Comparison of ENCODE assay signal across 8 cellular contexts in genomic region chr1:161389691-161390558, GRCh38. TPM values are rescaled to one million over a fixed set of nuclear protein-coding genes. Genes with fewer than 3 reads are reported as not detected.
DNase-seq lines count a peak whose midpoint lies in the region; ATAC-seq, FAIRE-seq and TF ChIP-seq lines count a peak whose summit lies in the region.

No MANE protein-coding gene starts in this region.

- peak; percentile 70 for TF ChIP-seq POLR2A in GM18951 (IDR thresholded peaks at IDR 0.05; ENCODE audit: extremely low read depth, insufficient read depth, insufficient read length)

- FAIRE-seq in small intestine (lab: Jason Lieb, UNC) = no peak

- WGBS in mammary epithelial cell (ENCODE audit: low coverage, missing lambda C conversion rate) = under 1% methylated on average over 11 of the region's 79 CpGs
- 1 to 2% (median 2%) methylated on average over 52 to 79 of the region's 79 CpGs for WGBS in small intestine, 3 donors

- BruUV-seq in mammary epithelial cell (replicated peaks; lab: Mats Ljungman, UMichigan) = no TSS peak

- no peaks in the 10 kb centered on the region for H4K20me1 ChIP-seq in mammary epithelial cell (ENCODE audit: insufficient read depth, low read length)

- peak overlapping the region; percentile 91 for H3K9ac ChIP-seq in mammary epithelial cell (ENCODE audit: insufficient read depth, low read length)

- intact Hi-C loops in mammary epithelial cell (cut with micrococcal nuclease) = no loop called here

- H3K27ac ChIP-seq in WERI-Rb-1 (peak overlapping the region; percentile 67), mammary epithelial cell (ENCODE audit: insufficient read depth, low read depth, low read length) (peak overlapping the region; percentile 83), small intestine (ENCODE audit: low read depth in 1 of 2, low read length in 1 of 2) (peak overlapping the region; percentile 90 to 99)

- H3K27me3 ChIP-seq in WERI-Rb-1 (ENCODE audit: insufficient read depth, low read depth, severe bottlenecking) (no peaks in the 10 kb centered on the region), mammary epithelial cell (ENCODE audit: insufficient read depth, low read length) (no peaks in the 10 kb centered on the region), small intestine (ENCODE audit: control insufficient read depth in 2 of 2, insufficient read depth in 2 of 2, low read length in 2 of 2) (no peaks in the 10 kb centered on the region)

- no peaks in the 10 kb centered on the region for H3K36me3 ChIP-seq in WERI-Rb-1
- no peaks in the 10 kb centered on the region for H3K36me3 ChIP-seq in mammary epithelial cell (ENCODE audit: insufficient read depth, low read length)
- H3K36me3 ChIP-seq in small intestine (ENCODE audit: control insufficient read depth in 2 of 2, insufficient read depth in 2 of 2, low read length in 2 of 2) = no peaks in the 10 kb centered on the region

- H3K9me3 ChIP-seq in WERI-Rb-1 (ENCODE audit: severe bottlenecking) (no peaks in the 10 kb centered on the region), mammary epithelial cell (replicated peaks; ENCODE audit: insufficient read depth, low read length) (no peaks in the 10 kb centered on the region), small intestine (ENCODE audit: control insufficient read depth, low read depth) (no peaks in the 10 kb centered on the region)

- peak overlapping the region; percentile 83 for H3K4me3 ChIP-seq in WERI-Rb-1 (ENCODE audit: low read depth, low read length)
- peak overlapping the region; percentile 56 to 91 (median 90) for H3K4me3 ChIP-seq in mammary epithelial cell (replicated peaks in 1 of 3; ENCODE audit: insufficient read depth in 1 of 3, low read depth in 2 of 3, low read length in 3 of 3)
- peak overlapping the region; percentile 40 to 61 for H3K4me3 ChIP-seq in small intestine (ENCODE audit: low read depth in 1 of 2, low read length in 2 of 2)

- peak; percentile 77 for ATAC-seq in HG03159 (IDR thresholded peaks at IDR 0.05; ENCODE audit: unreplicated experiment)

- peak overlapping the region; percentile 100 for H3K4me2 ChIP-seq in mammary epithelial cell (ENCODE audit: insufficient read depth, low read depth, low read length)

- in situ Hi-C loops in GM18951 (cut with MboI; ENCODE audit: low sequenced_read_pairs, unreplicated experiment) = loop anchor here (10.0 kb wide), 1 partner anchor 165 kb away; the partner anchor contains the start of genes APOA2 and TOMM40L
- in situ Hi-C loops in mammary epithelial cell (cut with MboI; ENCODE audit: low sequenced_read_pairs in 2 of 2) = loop anchor here (5.0 to 10.0 kb wide), 3 partner anchors 163 to 195 kb away; partner anchors contain the start of genes TOMM40L (in 2 of the 2), ADAMTS4 (in 1 of the 2) and APOA2 (in 1 of the 2)

- H3K79me2 ChIP-seq in mammary epithelial cell (ENCODE audit: insufficient read depth, low read length) = no peaks in the 10 kb centered on the region

- peak; percentile 94 for DNase-seq in AG08396 (ENCODE audit: low spot score)
- peak; percentile 98 for DNase-seq in NCI-H2227 (lab: John Stamatoyannopoulos, UW; ENCODE audit: unreplicated experiment)
- DNase-seq in WERI-Rb-1 = peak; percentile 99
- peak; percentile 97 for DNase-seq in mammary epithelial cell
- DNase-seq in iPS-NIHi7 (ENCODE audit: extremely low spot score) = peak; percentile 94
- peak; percentile 97 for DNase-seq in small intestine

- peak overlapping the region; percentile 100 for H2AFZ ChIP-seq in mammary epithelial cell (ENCODE audit: low read depth, low read length)

- H3K4me1 ChIP-seq in mammary epithelial cell (ENCODE audit: insufficient read depth, low read length) (peaks cover 14% of the 10 kb centered on the region), small intestine (ENCODE audit: control insufficient read depth in 2 of 2, insufficient read depth in 1 of 2, low read depth in 1 of 2, low read length in 1 of 2) (no peaks in the 10 kb centered on the region)

- dilution Hi-C loops in mammary epithelial cell (cut with HindIII; ENCODE audit: low sequenced_read_pairs) = loop anchor here (25.0 kb wide), 1 partner anchor 178 kb away; the partner anchor contains the start of genes APOA2, FCER1G and NDUFS2

- no peak for TF ChIP-seq CTCF in WERI-Rb-1 (IDR thresholded peaks at IDR 0.05; ENCODE audit: low read depth, low read length)
- no peak for TF ChIP-seq CTCF in mammary epithelial cell (conservative IDR thresholded peaks at IDR 0.05 in 1 of 2, IDR thresholded peaks at IDR 0.05 in 1 of 2; ENCODE audit: extremely low read depth in 1 of 2, insufficient read depth in 1 of 2, low read depth in 1 of 2, low read length in 2 of 2)

- CTCF ChIA-PET in mammary epithelial cell (lab: Charles Lee; ENCODE audit: low non-redundant PET) = no interaction called here

RNA-seq across cellular contexts. Expression of gene CFAP126, which starts 22.2 kb away (rescaled TPM):
- total RNA-seq in mammary epithelial cell = not detected
- not detected for polyA plus RNA-seq in mammary epithelial cell
- polyA minus RNA-seq in mammary epithelial cell = not detected
- not detected for polyA plus RNA-seq in small intestine

Comparison
In these comparisons a context has a peak if more than half of its experiments do, and no peak if none do; other contexts are left out.
1. Peak in every context shown above with its lines: DNase-seq, ATAC-seq, H3K4me3 ChIP-seq and H3K27ac ChIP-seq.